In genomic region chr4:152382057-152382785, GRCh38 we compare ENCODE assay signal across 8 cellular contexts.
A peak's percentile ranks its signal among the peaks of the same experiment; 100 is the strongest.
DNase-seq lines count a peak whose midpoint lies in the region; ATAC-seq, FAIRE-seq and TF ChIP-seq lines count a peak whose summit lies in the region.

No MANE protein-coding gene starts in this region.

- peak; percentile 53 for ATAC-seq in HG03108 (IDR thresholded peaks at IDR 0.05; ENCODE audit: unreplicated experiment)
- ATAC-seq in central memory CD8-positive, alpha-beta T cell (replicated peaks; ENCODE audit: extremely low read depth, poor library complexity, severe bottlenecking): peak; percentile 74

- no peaks in the 10 kb centered on the region for H3K4me1 ChIP-seq in neural progenitor cell

- no peaks in the 10 kb centered on the region for H3F3A ChIP-seq in neural progenitor cell (ENCODE audit: low read depth)

- H3K36me3 ChIP-seq in neural progenitor cell: no peaks in the 10 kb centered on the region

- peak; percentile 31 for FAIRE-seq in GM12891 (lab: Jason Lieb, UNC)

- H3K4me1 Mint-ChIP-seq in central memory CD8-positive, alpha-beta T cell: peaks cover 16% of the 10 kb centered on the region
- no peaks in the 10 kb centered on the region for H3K4me1 Mint-ChIP-seq in neural progenitor cell

- no peaks in the 10 kb centered on the region for H4K20me1 ChIP-seq in neural progenitor cell (ENCODE audit: low read depth)

- no peaks in the 10 kb centered on the region for H3K9me3 Mint-ChIP-seq in central memory CD8-positive, alpha-beta T cell
- H3K9me3 Mint-ChIP-seq in neural progenitor cell: no peaks in the 10 kb centered on the region

- no peak for TF ChIP-seq POLR2A in GM12891 (IDR thresholded peaks at IDR 0.05; ENCODE audit: low read depth, low read length)

- peak overlapping the region; percentile 61 for H3K4me3 Mint-ChIP-seq in central memory CD8-positive, alpha-beta T cell
- H3K4me3 Mint-ChIP-seq in neural progenitor cell: no peak overlapping the region

- DNase-seq in GM12891 (ENCODE audit: insufficient read length, low spot score) (no peak), neural progenitor cell (ENCODE audit: low spot score) (no peak), COR-L47 (lab: John Stamatoyannopoulos, UW) (no peak), RPMI8226 (no peak), OCI-M2 (lab: John Stamatoyannopoulos, UW; ENCODE audit: unreplicated experiment) (no peak)
- DNase-seq in central memory CD8-positive, alpha-beta T cell (ENCODE audit: low spot score in 2 of 2): no peak
- DNase-seq in activated CD4-positive, alpha-beta T cell treated with anti-CD3 and anti-CD28 coated beads for 1 hour: no peak

- no peaks in the 10 kb centered on the region for H3K27me3 Mint-ChIP-seq in central memory CD8-positive, alpha-beta T cell
- no peaks in the 10 kb centered on the region for H3K27me3 Mint-ChIP-seq in neural progenitor cell (ENCODE audit: insufficient read depth, low read depth)

- peak overlapping the region; percentile 20 for H3K27ac ChIP-seq in neural progenitor cell

- H3K4me3 ChIP-seq in neural progenitor cell: no peak overlapping the region

- H3K27ac Mint-ChIP-seq in central memory CD8-positive, alpha-beta T cell (ENCODE audit: low read depth): peak overlapping the region; percentile 89
- no peak overlapping the region for H3K27ac Mint-ChIP-seq in neural progenitor cell

- no peaks in the 10 kb centered on the region for H3K27me3 ChIP-seq in neural progenitor cell

- H3K4me2 ChIP-seq in neural progenitor cell: no peak overlapping the region

- TF ChIP-seq CTCF in neural progenitor cell (IDR thresholded peaks at IDR 0.05): no peak

- no peaks in the 10 kb centered on the region for H3K9me3 ChIP-seq in neural progenitor cell (ENCODE audit: low read depth)

- no peak overlapping the region for H3K9ac ChIP-seq in neural progenitor cell

- peaks cover 6% of the 10 kb centered on the region for H3K36me3 Mint-ChIP-seq in central memory CD8-positive, alpha-beta T cell (ENCODE audit: insufficient read depth)
- no peaks in the 10 kb centered on the region for H3K36me3 Mint-ChIP-seq in neural progenitor cell

- H3K79me2 ChIP-seq in neural progenitor cell (ENCODE audit: low read depth): no peaks in the 10 kb centered on the region

- H2AFZ ChIP-seq in neural progenitor cell (replicated peaks): no peak overlapping the region

TF ChIP-seq in GM12891, 5 proteins besides CTCF, POLR2A, EP300 and RAD21:
- no peak for TF ChIP-seq TAF1 (IDR thresholded peaks at IDR 0.05; ENCODE audit: low read depth, low read length)
- no peak for TF ChIP-seq PAX5 (IDR thresholded peaks at IDR 0.05; ENCODE audit: insufficient read depth, low read length, severe bottlenecking)
- TF ChIP-seq POLR2AphosphoS5 (IDR thresholded peaks at IDR 0.05; ENCODE audit: low read depth, low read length): no peak
- no peak for TF ChIP-seq POU2F2 (IDR thresholded peaks at IDR 0.05; ENCODE audit: low read depth, low read length)
- no peak for TF ChIP-seq SPI1 (IDR thresholded peaks at IDR 0.05; ENCODE audit: low read depth, low read length)
TF ChIP-seq in GM12891: peak in this region for 0.
